ENCODE assay signal across 3 cellular contexts in the genomic region with DNA sequence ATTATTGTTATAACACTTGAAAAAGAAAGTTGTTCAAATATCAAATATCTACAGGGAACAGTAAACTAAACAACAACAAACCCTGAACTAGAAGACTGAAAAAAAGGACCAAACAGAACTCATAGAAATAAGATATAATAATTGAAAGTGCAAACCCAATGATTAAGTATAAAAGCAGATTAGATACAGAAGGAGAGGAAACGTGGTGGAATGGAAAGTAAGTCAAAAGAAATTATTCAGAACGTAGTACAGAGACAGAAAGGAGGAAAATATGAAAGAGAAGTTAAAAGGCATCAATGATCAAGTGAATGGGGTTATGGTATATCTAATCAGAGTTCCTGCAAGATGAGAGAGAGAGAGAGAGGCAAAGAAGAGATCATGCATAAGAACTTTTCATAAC.
"Had no signal": no experiment of that assay in that cellular context is flagged by ENCODE, and none has a peak within 500 bp of the region (broad histone marks: within the 10 kb centered on the region; RNA-seq: fewer than 3 reads in every experiment).

No MANE protein-coding gene starts in this region.

- DNase-seq: GDM1, GF-D8 had no signal

- ATAC-seq: GM12878 had no signal

- H3K4me3 ChIP-seq: GM12878 had no signal
